Comparison of ENCODE assay signal across 13 cellular contexts in the genomic region with DNA sequence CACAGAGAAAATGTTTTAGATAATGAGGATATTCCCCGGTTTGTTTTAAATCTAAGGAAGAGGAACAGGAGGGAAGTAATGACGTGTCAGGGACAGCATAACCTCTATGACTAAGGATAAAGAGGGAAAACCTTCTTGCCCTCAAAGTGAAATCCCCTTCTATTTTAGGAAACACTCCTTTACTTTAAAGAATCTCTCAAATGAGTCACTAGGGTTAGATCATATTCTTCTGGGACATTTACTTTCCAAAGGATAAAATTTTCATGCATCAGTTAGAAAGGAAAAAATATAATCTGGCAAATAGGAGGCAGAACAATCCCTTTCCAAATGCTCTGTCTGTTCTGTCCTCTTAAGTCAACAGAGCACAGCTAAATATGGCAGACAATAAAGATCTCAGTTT. TPM values are rescaled to one million over a fixed set of nuclear protein-coding genes. Genes with fewer than 3 reads are reported as not detected.
DNase-seq lines count a peak whose midpoint lies in the region; ATAC-seq, FAIRE-seq and TF ChIP-seq lines count a peak whose summit lies in the region.
"Had no signal": no experiment of that assay in that cellular context is flagged by ENCODE, and none has a peak within 500 bp of the region (broad histone marks: within the 10 kb centered on the region; RNA-seq: fewer than 3 reads in every experiment).

No MANE protein-coding gene starts in this region.

- H3K27ac ChIP-seq in ACC112 (ENCODE audit: low read depth, low read length), result peak overlapping the region; percentile 65
- H3K27ac ChIP-seq in GM12878 (ENCODE audit: control insufficient read depth, insufficient read depth), result 0 out of 2 replicates have a peak overlapping the region, but pooled peaks have one; percentile 10
- no peak overlapping the region for H3K27ac ChIP-seq in CD8-positive, alpha-beta memory T cell (ENCODE audit: low read depth, low read length)
- H3K27ac ChIP-seq in ascending aorta, result no peak overlapping the region

- intact Hi-C loops in GM12878 (cut with micrococcal nuclease; ENCODE audit: unreplicated experiment) (loop anchor here (2.0 to 5.0 kb wide), 3 partner anchors 43 to 601 kb away; partner anchors contain the start of gene UBE2E2), ascending aorta (cut with DNase I) (no loop called here)

- H3K79me2 ChIP-seq in ACC112 (ENCODE audit: control insufficient read depth, insufficient read depth, low read length, unreplicated experiment) (no peaks in the 10 kb centered on the region), GM12878 (ENCODE audit: control insufficient read depth, insufficient read depth, low read length) (no peaks in the 10 kb centered on the region)

- H3K36me3 ChIP-seq in ACC112 (ENCODE audit: insufficient read depth, low read length) (no peaks in the 10 kb centered on the region), GM12878 (ENCODE audit: control insufficient read depth in 2 of 2, insufficient read depth in 2 of 2, low read length in 1 of 2) (no peaks in the 10 kb centered on the region), ascending aorta (no peaks in the 10 kb centered on the region)
- no peaks in the 10 kb centered on the region for H3K36me3 ChIP-seq in CD8-positive, alpha-beta memory T cell (ENCODE audit: insufficient read depth, low read length)

- H2AFZ ChIP-seq in ACC112 (ENCODE audit: low read length, unreplicated experiment) (no peak overlapping the region), GM12878 (ENCODE audit: control insufficient read depth, low read depth, low read length) (no peak overlapping the region)

- H3K4me1 Mint-ChIP-seq in CD8-positive, alpha-beta memory T cell, result no peaks in the 10 kb centered on the region
- H3K4me1 Mint-ChIP-seq: activated naive CD8-positive, alpha-beta T cell treated with anti-CD3 and anti-CD28 coated beads, Interleukin-2, amount 10 ng/mL, durations not matched to agents 7 days and 5 days; CD4-positive, CD25-positive, alpha-beta regulatory T cell had no signal

- H3K36me3 Mint-ChIP-seq in CD8-positive, alpha-beta memory T cell, result no peaks in the 10 kb centered on the region
- H3K36me3 Mint-ChIP-seq: activated naive CD8-positive, alpha-beta T cell treated with anti-CD3 and anti-CD28 coated beads, Interleukin-2, amount 10 ng/mL, durations not matched to agents 7 days and 5 days; CD4-positive, CD25-positive, alpha-beta regulatory T cell had no signal

- peaks cover 35% of the 10 kb centered on the region for H3K4me1 ChIP-seq in ACC112 (ENCODE audit: control insufficient read depth, insufficient read depth, low read length, unreplicated experiment)
- H3K4me1 ChIP-seq in GM12878 (ENCODE audit: control insufficient read depth, insufficient read depth, low read length), result peaks cover 37% of the 10 kb centered on the region
- H3K4me1 ChIP-seq in CD8-positive, alpha-beta memory T cell (ENCODE audit: insufficient read depth, low read length), result no peaks in the 10 kb centered on the region
- H3K4me1 ChIP-seq in ascending aorta, result no peaks in the 10 kb centered on the region

- POLR2A ChIA-PET in GM12878 (lab: Charles Lee), result no interaction called here
- POLR2A ChIA-PET in CD8-positive, alpha-beta memory T cell (lab: Charles Lee), result no interaction called here

- H3K4me3 Mint-ChIP-seq in CD8-positive, alpha-beta memory T cell, result no peak overlapping the region
- H3K4me3 Mint-ChIP-seq: activated CD4-positive, alpha-beta T cell treated with anti-CD3 and anti-CD28 coated beads, Interleukin-2, amount 10 ng/mL, durations not matched to agents 24 days and 14 days; activated naive CD8-positive, alpha-beta T cell treated with anti-CD3 and anti-CD28 coated beads, Interleukin-2, amount 10 ng/mL, durations not matched to agents 7 days and 5 days; CD4-positive, CD25-positive, alpha-beta regulatory T cell had no signal

- FAIRE-seq in GM12878 (lab: Jason Lieb, UNC), result no peak
- FAIRE-seq in islet of Langerhans (lab: Jason Lieb, UNC), result peak; percentile 53

- SMC1A ChIA-PET in GM12878 (lab: Charles Lee; ENCODE audit: uncharacterized antibody, unreplicated experiment), result interaction anchor here (0.6 to 1.4 kb wide), 3 partner anchors 30 to 362 kb away, joined by 3 to 5 read pairs (median 3); no protein-coding TSS in a partner anchor

- H3K4me3 ChIP-seq in ACC112 (ENCODE audit: low read depth, low read length) (no peak overlapping the region), HFF-Myc (replicated peaks; ENCODE audit: low read depth, low read length) (no peak overlapping the region), GM12878 (no peak overlapping the region), ascending aorta (no peak overlapping the region)
- H3K4me3 ChIP-seq in CD8-positive, alpha-beta memory T cell (ENCODE audit: low read length), result no peak overlapping the region

- BruUV-seq in GM12878 (replicated peaks; lab: Mats Ljungman, UMichigan), result no TSS peak

- ATAC-seq in GM12878, result no peak
- ATAC-seq in GM18520 (IDR thresholded peaks at IDR 0.05; ENCODE audit: unreplicated experiment), result no peak
- ATAC-seq in HG02588 (IDR thresholded peaks at IDR 0.05; ENCODE audit: unreplicated experiment), result no peak

- peak in 1 of 2 experiments; percentile 36; a peak in 1 of 4 replicates for TF ChIP-seq EP300 in GM12878 (IDR thresholded peaks at IDR 0.05; ENCODE audit: borderline replicate concordance in 1 of 2, control insufficient read depth in 1 of 2, low read depth in 2 of 2, low read length in 2 of 2)

- DNase-seq in HFF-Myc (ENCODE audit: extremely low read depth, low read depth), result peak; percentile 38
- no peak for DNase-seq in GM12878 (ENCODE audit: low read depth, low spot score)
- DNase-seq in CD8-positive, alpha-beta memory T cell, result no peak
- DNase-seq in ascending aorta (ENCODE audit: low spot score in 2 of 2), result no peak
- DNase-seq: activated CD4-positive, alpha-beta T cell treated with anti-CD3 and anti-CD28 coated beads, Interleukin-2, amount 10 ng/mL, durations not matched to agents 24 days and 14 days; activated naive CD8-positive, alpha-beta T cell treated with anti-CD3 and anti-CD28 coated beads, Interleukin-2, amount 10 ng/mL, durations not matched to agents 7 days and 5 days; CD4-positive, CD25-positive, alpha-beta regulatory T cell; NCI-H1694; RPMI8226 had no signal

- TF ChIP-seq CTCF in HFF-Myc (IDR thresholded peaks at IDR 0.05; ENCODE audit: low read depth, low read length, missing control alignments), result no peak
- TF ChIP-seq CTCF in GM12878 (IDR thresholded peaks at IDR 0.05 in 2 of 3, conservative IDR thresholded peaks at IDR 0.05 in 1 of 3; ENCODE audit: control insufficient read depth in 2 of 3, extremely low read depth in 1 of 3, insufficient read depth in 1 of 3, low read depth in 3 of 3, low read length in 3 of 3), result no peak
- no peak for TF ChIP-seq CTCF in ascending aorta (IDR thresholded peaks at IDR 0.05)

- no peak for TF ChIP-seq RAD21 in GM12878 (IDR thresholded peaks at IDR 0.05; ENCODE audit: insufficient read depth, low read depth, low read length)

- peaks cover 0 to under 1% (median 0%) of the 10 kb centered on the region in 5 donors for H3K9me3 Mint-ChIP-seq in CD8-positive, alpha-beta memory T cell
- H3K9me3 Mint-ChIP-seq: activated CD4-positive, alpha-beta T cell treated with anti-CD3 and anti-CD28 coated beads, Interleukin-2, amount 10 ng/mL, durations not matched to agents 24 days and 14 days had no signal

- H3K27ac Mint-ChIP-seq in CD8-positive, alpha-beta memory T cell, result no peak overlapping the region
- H3K27ac Mint-ChIP-seq: activated CD4-positive, alpha-beta T cell treated with anti-CD3 and anti-CD28 coated beads, Interleukin-2, amount 10 ng/mL, durations not matched to agents 24 days and 14 days; activated naive CD8-positive, alpha-beta T cell treated with anti-CD3 and anti-CD28 coated beads, Interleukin-2, amount 10 ng/mL, durations not matched to agents 7 days and 5 days had no signal

- no peak for TF ChIP-seq POLR2A in GM12878 (IDR thresholded peaks at IDR 0.05; ENCODE audit: low read depth, low read length)

- WGBS in GM12878 (ENCODE audit: insufficient coverage, insufficient replicate concordance, low lambda C conversion rate, missing lambda C conversion rate), result 0% methylated on average over 2 of the region's 2 CpGs

- CTCF ChIA-PET in GM12878 (lab: Yijun Ruan, JAX), result interaction anchor here (0.6 kb wide), 1 partner anchor 96 kb away, joined by 3 read pairs; no protein-coding TSS in a partner anchor
- CTCF ChIA-PET in CD8-positive, alpha-beta memory T cell (lab: Charles Lee), result no interaction called here

- H3K9me3 ChIP-seq in GM12878 (replicated peaks; ENCODE audit: control insufficient read depth, insufficient read depth, low read length) (no peaks in the 10 kb centered on the region), ascending aorta (peaks cover 0 to 9% of the 10 kb centered on the region in 2 donors)
- no peaks in the 10 kb centered on the region for H3K9me3 ChIP-seq in CD8-positive, alpha-beta memory T cell (ENCODE audit: low read length)

- H3K9ac ChIP-seq in GM12878 (ENCODE audit: control insufficient read depth, insufficient read depth, low read length), result no peak overlapping the region

- RAD21 ChIA-PET in GM12878 (lab: Charles Lee; ENCODE audit: unreplicated experiment), result no interaction called here

- no peaks in the 10 kb centered on the region for H4K20me1 ChIP-seq in GM12878 (ENCODE audit: control insufficient read depth, insufficient read depth)

- H3K27me3 ChIP-seq in ACC112 (ENCODE audit: insufficient read depth, low read length) (no peaks in the 10 kb centered on the region), GM12878 (replicated peaks in 1 of 2; ENCODE audit: control insufficient read depth in 2 of 2, insufficient read depth in 2 of 2, low read length in 1 of 2) (no peaks in the 10 kb centered on the region), ascending aorta (no peaks in the 10 kb centered on the region)
- H3K27me3 ChIP-seq in CD8-positive, alpha-beta memory T cell (ENCODE audit: insufficient read depth, low read length, poor library complexity, severe bottlenecking), result no peaks in the 10 kb centered on the region

- H3K4me2 ChIP-seq in GM12878 (ENCODE audit: control insufficient read depth, insufficient read depth), result no peak overlapping the region

- H3K27me3 Mint-ChIP-seq in CD8-positive, alpha-beta memory T cell, result peaks cover 0 to 2% of the 10 kb centered on the region in 2 donors
- H3K27me3 Mint-ChIP-seq: activated CD4-positive, alpha-beta T cell treated with anti-CD3 and anti-CD28 coated beads, Interleukin-2, amount 10 ng/mL, durations not matched to agents 24 days and 14 days; CD4-positive, CD25-positive, alpha-beta regulatory T cell had no signal

- in situ Hi-C loops in GM12878 (cut with MboI), result no loop called here

RNA-seq across cellular contexts. Expression of gene UBE2E2, which starts 43.2 kb away (rescaled TPM):
- 90.4 and 98.5 TPM in 2 replicates for total RNA-seq in GM12878 (2013; cell fraction: nucleolus; rRNA removed)
- 29.4 and 46.4 TPM in 2 replicates for total RNA-seq in GM12878 (2014; rRNA removed)
- 27.4 and 35.9 TPM in 2 replicates for total RNA-seq in GM12878 (2014; rRNA removed; fragmentation: Illumina TruSeq; extraction: Trizol)
- total RNA-seq in GM12878 (2021), result 38.2 and 41.5 TPM in 2 replicates
- polyA plus RNA-seq in GM12878 (2011; ENCODE audit: low read depth), result 14.1 TPM
- 71.0 and 111 TPM in 2 replicates for polyA plus RNA-seq in GM12878 (2011; rRNA removed)
- polyA plus RNA-seq in GM12878 (2011; cell fraction: cytosol; rRNA removed), result 46.5 and 59.9 TPM in 2 replicates
- polyA plus RNA-seq in GM12878 (2011; cell fraction: nucleus; rRNA removed), result 23.5 and 28.8 TPM in 2 replicates
- 27.7 and 28.2 TPM in 2 replicates for polyA plus RNA-seq in GM12878 (2012)
- polyA plus RNA-seq in GM12878 (2014; fragmentation: Illumina TruSeq; extraction: Trizol), result 29.6 and 33.4 TPM in 2 replicates
- 10 to 100 TPM in 1 of 2 experiments, 1 to 10 TPM in 1; 8.7 to 15.0 TPM for polyA plus RNA-seq in GM12878 (2014; fragmentation: Nextera tagmentation; extraction: Ambion mirVana)
- polyA plus RNA-seq in GM12878 (2014; rRNA removed), result 29.5 and 37.0 TPM in 2 replicates
- polyA plus RNA-seq in GM12878 (2016; fragmentation: Nextera tagmentation; extraction: Ambion mirVana), result 10 to 100 TPM; 59.9 TPM
- polyA minus RNA-seq in GM12878 (2011; rRNA and poly(A)+ RNA removed), result 25.9 and 27.7 TPM in 2 replicates
- 13.6 and 34.9 TPM in 2 replicates for polyA minus RNA-seq in GM12878 (2011; cell fraction: cytosol; rRNA and poly(A)+ RNA removed)
- 27.9 and 47.6 TPM in 2 replicates for polyA minus RNA-seq in GM12878 (2011; cell fraction: nucleus; rRNA and poly(A)+ RNA removed)
- under 1 TPM; 0.86 to 0.92 TPM for total RNA-seq in CD8-positive, alpha-beta memory T cell
- 8.0 TPM for polyA plus RNA-seq in CD8-positive, alpha-beta memory T cell
- 5.3 TPM for total RNA-seq in ascending aorta

Comparison
In these comparisons a context has a peak if more than half of its experiments do, and no peak if none do; other contexts are left out.
1. H3K27ac ChIP-seq: peak in ACC112 (single experiment) and GM12878 (single experiment); none in CD8-positive, alpha-beta memory T cell (single experiment) and ascending aorta (0 of 2).